In the genomic region with DNA sequence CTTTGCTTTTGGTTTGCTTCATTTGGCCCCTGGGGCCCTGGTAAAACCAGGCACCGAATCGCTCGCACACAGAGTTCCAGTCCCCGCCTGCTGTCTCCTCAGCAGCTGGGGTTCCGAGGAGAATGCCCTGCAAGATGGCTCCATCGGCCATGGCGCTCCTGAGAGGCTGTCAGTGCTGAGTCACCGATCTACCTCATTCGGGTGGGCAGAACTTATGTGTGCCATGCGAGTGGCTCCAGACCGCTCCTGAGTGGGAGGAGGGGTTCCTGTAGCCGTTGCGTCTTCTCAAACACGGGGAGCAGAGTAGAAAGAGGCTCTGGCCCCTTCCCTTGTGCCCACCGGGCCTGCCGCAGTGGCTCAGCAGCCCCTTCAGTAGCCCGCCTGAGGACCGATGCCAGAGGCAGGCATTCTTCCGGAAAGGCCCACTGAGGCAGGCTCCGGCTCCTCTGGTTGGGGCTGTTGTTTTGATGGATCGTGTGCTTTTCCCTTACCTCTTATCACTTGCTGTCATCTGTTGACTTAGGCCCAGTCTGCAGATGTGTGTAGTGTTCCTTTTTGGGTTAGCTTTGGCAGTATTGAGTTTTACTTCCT, we compare ENCODE assay signal across 1 cellular context.
TF ChIP-seq lines count a peak whose summit lies in the region.

No MANE protein-coding gene starts in this region.

TF ChIP-seq in SK-N-SH, 30 proteins besides CTCF, POLR2A, EP300 and RAD21 (continued from another document):
- TF ChIP-seq, protein P1, sequence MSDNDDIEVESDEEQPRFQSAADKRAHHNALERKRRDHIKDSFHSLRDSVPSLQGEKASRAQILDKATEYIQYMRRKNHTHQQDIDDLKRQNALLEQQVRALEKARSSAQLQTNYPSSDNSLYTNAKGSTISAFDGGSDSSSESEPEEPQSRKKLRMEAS (IDR thresholded peaks at IDR 0.05; ENCODE audit: low read depth) = peak; percentile 83
- TF ChIP-seq NFIC (IDR thresholded peaks at IDR 0.05; ENCODE audit: borderline replicate concordance) = no peak
